29 cellular contexts compared by ENCODE assay signal in the genomic region with DNA sequence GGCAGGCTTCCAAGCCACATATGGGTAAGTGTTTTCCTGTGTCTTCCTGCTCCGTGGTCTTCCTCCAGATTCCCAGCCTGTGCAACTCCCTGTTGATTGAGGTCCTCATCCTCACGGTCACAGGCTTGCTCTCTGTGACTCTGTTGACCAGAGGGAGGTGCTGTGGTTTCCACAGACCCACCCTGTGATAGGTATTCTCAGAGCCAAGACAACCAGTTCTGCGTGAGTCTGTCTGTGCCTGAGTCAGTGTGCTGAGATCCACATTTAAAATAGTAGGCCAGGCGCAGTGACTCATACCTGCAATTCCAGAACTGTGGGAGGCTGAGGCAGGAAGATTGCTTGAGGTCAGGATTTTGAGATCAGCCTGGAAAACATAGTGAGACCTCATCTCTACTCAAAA.
DNase-seq lines count a peak whose midpoint lies in the region; ATAC-seq, FAIRE-seq and TF ChIP-seq lines count a peak whose summit lies in the region.
"Had no signal": no experiment of that assay in that cellular context is flagged by ENCODE, and none has a peak within 500 bp of the region (broad histone marks: within the 10 kb centered on the region; RNA-seq: fewer than 3 reads in every experiment).

No MANE protein-coding gene starts in this region.

- H3K79me1 ChIP-seq in H9 (ENCODE audit: insufficient read depth, low read depth, low read length, poor library complexity, severe bottlenecking) (no peaks in the 10 kb centered on the region), H1 (ENCODE audit: low read depth, low read length) (no peaks in the 10 kb centered on the region)

- H2BK20ac ChIP-seq in H9 (ENCODE audit: low read depth, low read length, poor library complexity, severe bottlenecking) (no peak overlapping the region), H1 (ENCODE audit: low read length) (no peak overlapping the region)

- H2AFZ ChIP-seq in H9 (ENCODE audit: low read length) (no peak overlapping the region), H1 (ENCODE audit: low read length) (no peak overlapping the region)

- ATAC-seq in HG02759 (IDR thresholded peaks at IDR 0.05; ENCODE audit: unreplicated experiment) (no peak), HG03025 (IDR thresholded peaks at IDR 0.05; ENCODE audit: low FRiP score, unreplicated experiment) (no peak)
- ATAC-seq: activated T-helper 17 cell treated with anti-CD3 and anti-CD28 coated beads, Interleukin-2, amount 50 U/mL, for 72 hours; left lung; natural killer cell; right cardiac atrium had no signal

- H4K91ac ChIP-seq in H9 (ENCODE audit: insufficient read length, low read depth, low read length) (no peak overlapping the region), H1 (replicated peaks; ENCODE audit: insufficient read length, low read length) (no peak overlapping the region)

- peaks cover 2 to 6% of the 10 kb centered on the region in 2 experiments; a peak in 1 of 4 replicates for H3K4me1 Mint-ChIP-seq in H9
- H3K4me1 Mint-ChIP-seq: activated B cell treated with CpG ODN at 0.5 μM for 24 hours; activated T-helper 17 cell treated with anti-CD3 and anti-CD28 coated beads, Interleukin-2, amount 50 U/mL, for 72 hours; natural killer cell had no signal

- no peaks in the 10 kb centered on the region for H3K4me1 ChIP-seq in H9 (ENCODE audit: insufficient read depth, low read length)
- H3K4me1 ChIP-seq in H1 (replicated peaks in 1 of 4; ENCODE audit: control insufficient read depth in 3 of 4, insufficient read depth in 4 of 4, low read length in 3 of 4) = no peaks in the 10 kb centered on the region; a peak in 1 of 7 replicates
- H3K4me1 ChIP-seq: ascending aorta, left lung had no signal

- no peak overlapping the region for H2BK120ac ChIP-seq in H9 (ENCODE audit: low read depth, low read length, poor library complexity, severe bottlenecking)
- no peak overlapping the region for H2BK120ac ChIP-seq in H1 (replicated peaks; ENCODE audit: low read depth, low read length)

- H3K27me3 ChIP-seq in H9 (ENCODE audit: insufficient read depth, low read length) = no peaks in the 10 kb centered on the region
- H3K27me3 ChIP-seq in H1 (replicated peaks in 1 of 4; ENCODE audit: control insufficient read depth in 3 of 4, extremely low read depth in 1 of 4, insufficient read depth in 3 of 4, low read length in 3 of 4) = no peaks in the 10 kb centered on the region
- H3K27me3 ChIP-seq: ascending aorta, left lung had no signal

- H2BK15ac ChIP-seq in H9 (ENCODE audit: low read depth, low read length) (no peak overlapping the region), H1 (ENCODE audit: low read length) (no peak overlapping the region)

- no peaks in the 10 kb centered on the region for H3K79me2 ChIP-seq in H9 (ENCODE audit: insufficient read depth, low read length)
- no peaks in the 10 kb centered on the region for H3K79me2 ChIP-seq in H1 (ENCODE audit: control insufficient read depth in 1 of 2, insufficient read depth in 2 of 2, low read length in 2 of 2)

- H4K5ac ChIP-seq in H9 (ENCODE audit: insufficient read length, low read depth, low read length) (no peak overlapping the region), H1 (ENCODE audit: insufficient read length, low read depth, low read length) (no peak overlapping the region)

- no peak for TF ChIP-seq EP300 in H1 (IDR thresholded peaks at IDR 0.05; ENCODE audit: borderline replicate concordance in 1 of 2, low read depth in 2 of 2, low read length in 2 of 2)

- H3K27ac ChIP-seq in H9 (ENCODE audit: insufficient read length, low read depth, low read length) (no peak overlapping the region), RWPE1 (no peak overlapping the region), H1 (ENCODE audit: low read depth, low read length) (no peak overlapping the region)
- H3K27ac ChIP-seq: ascending aorta, C4-2B, epithelial cell of prostate, left lung, thoracic aorta had no signal

- peaks cover 0 to 4% of the 10 kb centered on the region in 2 experiments; a peak in 1 of 5 replicates for H3K9me3 Mint-ChIP-seq in H9

- peak; percentile 28 to 39; a peak in 2 of 4 replicates for TF ChIP-seq RAD21 in H1 (IDR thresholded peaks at IDR 0.05 in 1 of 2, conservative IDR thresholded peaks at IDR 0.05 in 1 of 2; ENCODE audit: low read depth in 2 of 2, low read length in 2 of 2)

- H3K4me3 ChIP-seq in H1 (ENCODE audit: extremely low read depth in 1 of 4, insufficient read depth in 2 of 4, low read depth in 3 of 4, low read length in 4 of 4) = no peak overlapping the region
- H3K4me3 ChIP-seq: ascending aorta, left lung, thoracic aorta had no signal

- H3K4ac ChIP-seq in H9 (ENCODE audit: low read depth, low read length) (no peak overlapping the region), H1 (replicated peaks; ENCODE audit: insufficient read length, low read depth, low read length) (no peak overlapping the region)

- no peak overlapping the region for H3K18ac ChIP-seq in H9 (ENCODE audit: insufficient read length, low read depth, low read length)
- H3K18ac ChIP-seq in H1 (ENCODE audit: extremely low read depth, low read length) = no peak overlapping the region

- H3K4me2 ChIP-seq in H9 (ENCODE audit: insufficient read depth, insufficient read length, low read length) (no peak overlapping the region), H1 (ENCODE audit: insufficient read depth in 1 of 2, low read depth in 2 of 2, low read length in 2 of 2) (no peak overlapping the region)

- H3K36me3 ChIP-seq in H1 (ENCODE audit: control insufficient read depth in 2 of 4, insufficient read depth in 4 of 4, low read length in 3 of 4) = no peaks in the 10 kb centered on the region
- H3K36me3 ChIP-seq: ascending aorta, left lung, thoracic aorta had no signal

- TF ChIP-seq CTCF in H9 (conservative IDR thresholded peaks at IDR 0.05) = peak; percentile 35; the same call in 2 of the 3 replicates
- no peak for TF ChIP-seq CTCF in RWPE1 (conservative IDR thresholded peaks at IDR 0.05; ENCODE audit: low read depth)
- TF ChIP-seq CTCF in H1 (IDR thresholded peaks at IDR 0.05; ENCODE audit: control extremely low read depth in 1 of 3, insufficient read depth in 1 of 3, low read depth in 1 of 3, low read length in 3 of 3) = peak; percentile 5 to 41 (median 40); a peak in 2 of 4 replicates

- H3K9ac ChIP-seq in H9 (ENCODE audit: extremely low read depth, insufficient read length, low read length) (no peak overlapping the region), H1 (replicated peaks in 1 of 4; ENCODE audit: extremely low read depth in 1 of 4, low read depth in 3 of 4, low read length in 3 of 4) (no peak overlapping the region)

- CTCF ChIA-PET in RWPE1 (lab: Yijun Ruan, JAX) (no interaction called here), H1 (lab: Charles Lee; ENCODE audit: partially characterized antibody) (interaction anchor here (1.1 to 1.2 kb wide), 2 partner anchors 20 to 59 kb away, joined by 3 to 4 read pairs; no protein-coding TSS in a partner anchor)

- H3K23ac ChIP-seq in H9 (ENCODE audit: insufficient read length, low read depth, low read length) (no peak overlapping the region), H1 (ENCODE audit: insufficient read length) (no peak overlapping the region)

- H2AK5ac ChIP-seq in H9 (ENCODE audit: insufficient read length, low read length) (no peak overlapping the region), H1 (ENCODE audit: low read depth, low read length) (no peak overlapping the region)

- TF ChIP-seq POLR2A in H1 (IDR thresholded peaks at IDR 0.05; ENCODE audit: control extremely low read depth in 1 of 2, low read depth in 2 of 2, low read length in 2 of 2) = no peak

- H2BK12ac ChIP-seq in H9 (ENCODE audit: insufficient read length, low read depth, low read length) (no peak overlapping the region), H1 (ENCODE audit: low read depth, low read length) (no peak overlapping the region; the same call in 1 of the 2 replicates)

- H3K27me3 Mint-ChIP-seq in H9 (ENCODE audit: low read depth) = peaks cover 5% of the 10 kb centered on the region
- H3K27me3 Mint-ChIP-seq: activated B cell treated with CpG ODN at 0.5 μM for 24 hours; activated naive CD8-positive, alpha-beta T cell; activated T-helper 17 cell treated with anti-CD3 and anti-CD28 coated beads, Interleukin-2, amount 50 U/mL, for 72 hours had no signal

- DNase-seq in H9 = no peak
- peak; percentile 43 for DNase-seq in RWPE1 (ENCODE audit: low spot score)
- no peak for DNase-seq in H1 (ENCODE audit: low read depth in 1 of 2, low spot score in 2 of 2)
- DNase-seq in occipital lobe (lab: John Stamatoyannopoulos, UW) = peak; percentile 23
- no peak for DNase-seq in DMS 273 (lab: John Stamatoyannopoulos, UW; ENCODE audit: unreplicated experiment)
- no peak for DNase-seq in retina
- DNase-seq: activated B cell treated with CpG ODN at 0.5 μM for 24 hours; activated CD4-positive, alpha-beta T cell treated with anti-CD3 and anti-CD28 coated beads, Interleukin-2, amount 50 U/mL, for 4 hours; activated CD8-positive, alpha-beta memory T cell treated with anti-CD3 and anti-CD28 coated beads, Interleukin-2, amount 50 U/mL, for 4 hours; EL; left lung; midbrain; natural killer cell; NCI-H1694; NCI-H2171 treated with DMSO at 0.1 percent for 48 hours; NCI-H526 treated with DMSO at 0.1 percent for 48 hours; right cardiac atrium; Right ventricle myocardium superior; stimulated activated CD4-positive, alpha-beta T cell treated with anti-CD3 and anti-CD28 coated beads, Interleukin-4, amount 100 ng/mL, for 24 hours; stimulated activated naive CD4-positive, alpha-beta T cell; T-helper 9 cell had no signal

- H2BK5ac ChIP-seq in H9 (ENCODE audit: insufficient read length, low read length) = no peak overlapping the region
- H2BK5ac ChIP-seq in H1 (ENCODE audit: low read depth, low read length) = no peak overlapping the region

- H3K14ac ChIP-seq in H9 (ENCODE audit: insufficient read depth, low read length) (no peak overlapping the region), H1 (ENCODE audit: insufficient read length) (no peak overlapping the region)

- H4K20me1 ChIP-seq in H9 (ENCODE audit: control insufficient read depth, insufficient read depth, insufficient read length) (no peaks in the 10 kb centered on the region), H1 (replicated peaks in 1 of 2; ENCODE audit: control insufficient read depth in 1 of 2, insufficient read depth in 2 of 2, low read length in 2 of 2) (no peaks in the 10 kb centered on the region)

- H3K9me3 ChIP-seq in H9 (ENCODE audit: control insufficient read depth, low read depth, low read length) (no peaks in the 10 kb centered on the region), H1 (ENCODE audit: insufficient read depth in 2 of 2, low read depth in 1 of 2, low read length in 1 of 2) (peaks cover 0 to 6% of the 10 kb centered on the region in 2 experiments; a peak in 1 of 4 replicates)
- H3K9me3 ChIP-seq: ascending aorta, thoracic aorta had no signal

- no peak overlapping the region for H3K4me3 Mint-ChIP-seq in H9
- H3K4me3 Mint-ChIP-seq: activated B cell treated with CpG ODN at 0.5 μM for 24 hours; activated naive CD8-positive, alpha-beta T cell; activated T-helper 17 cell treated with anti-CD3 and anti-CD28 coated beads, Interleukin-2, amount 50 U/mL, for 72 hours; natural killer cell had no signal

- H3K23me2 ChIP-seq in H9 (ENCODE audit: insufficient read length, low read depth, low read length, poor library complexity, severe bottlenecking) = no peaks in the 10 kb centered on the region
- H3K23me2 ChIP-seq in H1 (ENCODE audit: low read depth, low read length) = no peaks in the 10 kb centered on the region

- H3T11ph ChIP-seq in H9 (ENCODE audit: low read length) = no peak overlapping the region

- H4K8ac ChIP-seq in H9 (replicated peaks; ENCODE audit: insufficient read length, low read depth, low read length) (no peak overlapping the region), H1 (ENCODE audit: extremely low read depth, insufficient read depth, low read length) (no peak overlapping the region)

- POLR2A ChIA-PET in RWPE1 (lab: Yijun Ruan, JAX; ENCODE audit: low non-redundant PET) (no interaction called here), H1 (lab: Charles Lee; ENCODE audit: partially characterized antibody) (no interaction called here)

- peaks cover 0 to 10% (median 2%) of the 10 kb centered on the region in 3 experiments; a peak in 4 of 7 replicates for H3K36me3 Mint-ChIP-seq in H9 (ENCODE audit: insufficient read depth in 1 of 3, low read depth in 3 of 3)
- H3K36me3 Mint-ChIP-seq: activated naive CD8-positive, alpha-beta T cell; natural killer cell had no signal

- WGBS in H9 (ENCODE audit: extremely low coverage, insufficient read length, low lambda C conversion rate) = no CpG with 5 or more reads among the region's 4 CpGs
- 89% methylated on average over 4 of the region's 4 CpGs; no CpG with 5 or more reads in 1 of the 2 experiments for WGBS in H1 (ENCODE audit: extremely low coverage in 1 of 2, insufficient coverage in 1 of 2, insufficient read length in 1 of 2, insufficient replicate concordance in 2 of 2, low coverage in 1 of 2, low lambda C conversion rate in 2 of 2, missing lambda C conversion rate in 1 of 2), 2 experiments

- no peak for FAIRE-seq in H1 (lab: Jason Lieb, UNC)

- H3K27ac Mint-ChIP-seq in H9 = no peak overlapping the region; a peak in 1 of 7 replicates
- H3K27ac Mint-ChIP-seq: activated B cell treated with CpG ODN at 0.5 μM for 24 hours; activated naive CD8-positive, alpha-beta T cell; activated T-helper 17 cell treated with anti-CD3 and anti-CD28 coated beads, Interleukin-2, amount 50 U/mL, for 72 hours; natural killer cell had no signal

- H3K56ac ChIP-seq in H9 (ENCODE audit: insufficient read length, low read depth, low read length) (no peak overlapping the region), H1 (replicated peaks; ENCODE audit: insufficient read length, low read depth, low read length) (no peak overlapping the region)

Comparison
In these comparisons a context has a peak if more than half of its experiments do, and no peak if none do; other contexts are left out.
1. DNase-seq: peak in RWPE1 (single experiment) and occipital lobe (single experiment); none in H9 (single experiment), H1 (0 of 2), DMS 273 (single experiment) and retina (single experiment).